8 cellular contexts compared by ENCODE assay signal in genomic region chr2:85326406-85326945, GRCh38. TPM values are rescaled to one million over a fixed set of nuclear protein-coding genes. Genes with fewer than 3 reads are reported as not detected.
DNase-seq lines count a peak whose midpoint lies in the region; ATAC-seq and TF ChIP-seq lines count a peak whose summit lies in the region.

No MANE protein-coding gene starts in this region.

- H3K36me3 ChIP-seq in HEK293 (ENCODE audit: control insufficient read depth in 2 of 2, insufficient read depth in 1 of 2, low read length in 2 of 2): peaks cover 32 to 54% of the 10 kb centered on the region in 2 experiments
- peaks cover 0 to 35% of the 10 kb centered on the region in 2 donors for H3K36me3 ChIP-seq in gastrocnemius medialis

- H3K4me1 Mint-ChIP-seq in activated T-cell treated with anti-CD3 and anti-CD28 coated beads, Interleukin-2, amount 50 U/mL, for 24 hours (ENCODE audit: low read depth): peaks cover 58% of the 10 kb centered on the region

- POLR2A ChIA-PET in HEK293 (lab: Yijun Ruan, JAX): interaction anchor here (0.5 to 1.6 kb wide), 7 partner anchors 8 to 1128 kb away, joined by 3 to 7 read pairs (median 5); partner anchors contain the start of genes ELMOD3, RETSAT and SH2D6

- CTCF ChIA-PET in HEK293 (lab: Yijun Ruan, JAX): interaction anchor here (0.6 to 2.0 kb wide), 7 partner anchors 26 to 286 kb away, joined by 3 to 11 read pairs (median 4); no protein-coding TSS in a partner anchor

- H3K4me1 ChIP-seq in HEK293 (ENCODE audit: control insufficient read depth, insufficient read depth, low read length) (no peaks in the 10 kb centered on the region), gastrocnemius medialis (peaks cover 32 to 34% of the 10 kb centered on the region in 2 donors)

- peaks cover 70% of the 10 kb centered on the region for H3K36me3 Mint-ChIP-seq in activated T-cell treated with anti-CD3 and anti-CD28 coated beads, Interleukin-2, amount 50 U/mL, for 24 hours (ENCODE audit: low read depth)

- H3K27ac Mint-ChIP-seq in activated T-cell treated with anti-CD3 and anti-CD28 coated beads, Interleukin-2, amount 50 U/mL, for 24 hours: peak overlapping the region; percentile 98

- DNase-seq in GM10266 (ENCODE audit: extremely low spot score) (peak; percentile 50), NOMO-1 treated with DMSO at 0.1 percent for 48 hours (lab: John Stamatoyannopoulos, UW; ENCODE audit: unreplicated experiment) (peak; percentile 73), foreskin fibroblast (peak in 1 of 2 donors; percentile 39), gastrocnemius medialis (no peak), A172 (ENCODE audit: low spot score) (no peak)
- peak; percentile 67 for DNase-seq in activated T-cell treated with anti-CD3 and anti-CD28 coated beads, Interleukin-2, amount 50 U/mL, for 24 hours

- ATAC-seq in gastrocnemius medialis (no peak), GM18519 (IDR thresholded peaks at IDR 0.05; ENCODE audit: low FRiP score, unreplicated experiment) (no peak)

- H3K27me3 ChIP-seq in gastrocnemius medialis: no peaks in the 10 kb centered on the region

- intact Hi-C loops in gastrocnemius medialis (cut with DNase I; ENCODE audit: low total_unique reads): no loop called here

- H3K4me3 ChIP-seq in HEK293 (ENCODE audit: low read depth, low read length) (peak overlapping the region; percentile 85), foreskin fibroblast (ENCODE audit: low read depth in 1 of 2, low read length in 2 of 2) (peak overlapping the region; percentile 80 to 88), gastrocnemius medialis (peak overlapping the region; percentile 74 to 99 (median 81))

- no peaks in the 10 kb centered on the region for H3K9me3 ChIP-seq in HEK293 (ENCODE audit: control insufficient read depth, insufficient read depth, low read depth, low read length)
- H3K9me3 ChIP-seq in gastrocnemius medialis: no peaks in the 10 kb centered on the region

- H3K27ac ChIP-seq in HEK293 (ENCODE audit: extremely low read depth, low read depth, low read length): no peak overlapping the region; the same call in 1 of the 2 replicates
- H3K27ac ChIP-seq in gastrocnemius medialis: peak overlapping the region; percentile 90 to 98 (median 94)

- TF ChIP-seq CTCF in GM10266 (IDR thresholded peaks at IDR 0.05; ENCODE audit: control insufficient read depth, insufficient read depth, low read depth, missing control alignments): no peak
- TF ChIP-seq CTCF in HEK293 (tag by site-specific recombination; IDR thresholded peaks at IDR 0.05): no peak
- no peak for TF ChIP-seq CTCF in foreskin fibroblast (IDR thresholded peaks at IDR 0.05; ENCODE audit: low read depth, low read length)
- TF ChIP-seq CTCF in gastrocnemius medialis (IDR thresholded peaks at IDR 0.05 in 4 of 5, conservative IDR thresholded peaks at IDR 0.05 in 1 of 5): no peak

- no peaks in the 10 kb centered on the region for H3K27me3 Mint-ChIP-seq in activated T-cell treated with anti-CD3 and anti-CD28 coated beads, Interleukin-2, amount 50 U/mL, for 24 hours

- peak overlapping the region; percentile 94 for H3K4me3 Mint-ChIP-seq in activated T-cell treated with anti-CD3 and anti-CD28 coated beads, Interleukin-2, amount 50 U/mL, for 24 hours

- H3K9me3 Mint-ChIP-seq in activated T-cell treated with anti-CD3 and anti-CD28 coated beads, Interleukin-2, amount 50 U/mL, for 24 hours: no peaks in the 10 kb centered on the region

- no peak for TF ChIP-seq POLR2A in gastrocnemius medialis (IDR thresholded peaks at IDR 0.05)

- in situ Hi-C loops in gastrocnemius medialis (cut with MboI; ENCODE audit: low sequenced_read_pairs in 4 of 4): no loop called here

TF ChIP-seq in HEK293, 187 proteins besides CTCF, POLR2A, EP300 and RAD21:
- TF ChIP-seq GLIS2 (tag by site-specific recombination; IDR thresholded peaks at IDR 0.05): no peak
- peak; percentile 68 for TF ChIP-seq PRDM1 (tag by site-specific recombination; IDR thresholded peaks at IDR 0.05)
- 0 out of 2 replicates have a peak, but pooled peaks have one; percentile 4 for TF ChIP-seq ZNF600 (tag by site-specific recombination; IDR thresholded peaks at IDR 0.05)

RNA-seq across cellular contexts. Expression of gene TGOLN2, which starts 1.3 kb away (rescaled TPM):
- total RNA-seq in gastrocnemius medialis: 10 to 100 TPM; 29.5 to 81.7 (median 61.9) TPM
- 114 and 120 TPM in 2 replicates for total RNA-seq in A172 (2014; rRNA removed; shearing (Covaris generic))

RNA-seq across cellular contexts. Expression of gene RETSAT, which starts 27.9 kb away (rescaled TPM):
- total RNA-seq in gastrocnemius medialis: 100 to 1,000 TPM in 3 of 4 donors, 10 to 100 TPM in 1; 62.2 to 151 (median 116) TPM
- 40.5 and 41.5 TPM in 2 replicates for total RNA-seq in A172 (2014; rRNA removed; shearing (Covaris generic))

RNA-seq across cellular contexts. Expression of gene ELMOD3, which starts 28.1 kb away (rescaled TPM):
- 10 to 100 TPM; 15.9 to 31.7 (median 25.0) TPM for total RNA-seq in gastrocnemius medialis
- 14.8 and 14.9 TPM in 2 replicates for total RNA-seq in A172 (2014; rRNA removed; shearing (Covaris generic))

Comparison
In these comparisons a context has a peak if more than half of its experiments do, and no peak if none do; other contexts are left out.
1. DNase-seq: peak in GM10266 (single experiment), NOMO-1 treated with DMSO at 0.1 percent for 48 hours (single experiment) and activated T-cell treated with anti-CD3 and anti-CD28 coated beads, Interleukin-2, amount 50 U/mL, for 24 hours (single experiment); none in gastrocnemius medialis (0 of 2) and A172 (single experiment).
2. Peak in every context shown above with its lines, with median percentiles within 50 percentile points of each other: H3K4me3 ChIP-seq.